12 cellular contexts compared by ENCODE assay signal in genomic region chr4:168629561-168629960, GRCh38.
"Had no signal": no experiment of that assay in that cellular context is flagged by ENCODE, and none has a peak within 500 bp of the region (broad histone marks: within the 10 kb centered on the region; RNA-seq: fewer than 3 reads in every experiment).

No MANE protein-coding gene starts in this region.

- H3K36me3 ChIP-seq: left ventricle myocardium inferior, upper lobe of left lung had no signal

- DNase-seq: activated CD4-positive, alpha-beta T cell treated with anti-CD3 and anti-CD28 coated beads, Interleukin-2, amount 50 U/mL, for 48 hours; activated CD4-positive, CD25-positive, alpha-beta regulatory T cell treated with anti-CD3 and anti-CD28 coated beads, Interleukin-2, amount 50 U/mL, for 72 hours; activated CD8-positive, alpha-beta memory T cell treated with anti-CD3 and anti-CD28 coated beads, Interleukin-2, amount 10 ng/mL, durations not matched to agents 7 days and 5 days; activated effector memory CD4-positive, alpha-beta T cell treated with Interleukin-2 at 50 U/mL for 16 hours; activated naive CD8-positive, alpha-beta T cell treated with anti-CD3 and anti-CD28 coated beads for 36 hours; activated T-cell treated with anti-CD3 and anti-CD28 coated beads, Interleukin-2, amount 50 U/mL, for 24 hours; anterior cingulate cortex; left ventricle myocardium inferior; stimulated activated CD4-positive, alpha-beta T cell treated with anti-CD3 and anti-CD28 coated beads, Interleukin-2, amount 100 ng/mL, for 24 hours; stimulated activated naive B cell treated with anti-CD40 and anti-IgM and Interleukin-4, amounts not matched to agents 10 μg/mL and 1 μg/mL and 100 μg/mL, for 72 hours; substantia nigra had no signal

- H3K27ac ChIP-seq: left ventricle myocardium inferior, upper lobe of left lung had no signal

- H3K4me3 ChIP-seq: left ventricle myocardium inferior, upper lobe of left lung had no signal

- H3K9me3 ChIP-seq: left ventricle myocardium inferior, upper lobe of left lung had no signal

- ATAC-seq: activated CD8-positive, alpha-beta memory T cell treated with anti-CD3 and anti-CD28 coated beads, Interleukin-2, amount 10 ng/mL, durations not matched to agents 7 days and 5 days; stimulated activated naive B cell treated with anti-CD40 and anti-IgM and Interleukin-4, amounts not matched to agents 10 μg/mL and 1 μg/mL and 100 μg/mL, for 72 hours had no signal
